8 cellular contexts compared by ENCODE assay signal in the genomic region with DNA sequence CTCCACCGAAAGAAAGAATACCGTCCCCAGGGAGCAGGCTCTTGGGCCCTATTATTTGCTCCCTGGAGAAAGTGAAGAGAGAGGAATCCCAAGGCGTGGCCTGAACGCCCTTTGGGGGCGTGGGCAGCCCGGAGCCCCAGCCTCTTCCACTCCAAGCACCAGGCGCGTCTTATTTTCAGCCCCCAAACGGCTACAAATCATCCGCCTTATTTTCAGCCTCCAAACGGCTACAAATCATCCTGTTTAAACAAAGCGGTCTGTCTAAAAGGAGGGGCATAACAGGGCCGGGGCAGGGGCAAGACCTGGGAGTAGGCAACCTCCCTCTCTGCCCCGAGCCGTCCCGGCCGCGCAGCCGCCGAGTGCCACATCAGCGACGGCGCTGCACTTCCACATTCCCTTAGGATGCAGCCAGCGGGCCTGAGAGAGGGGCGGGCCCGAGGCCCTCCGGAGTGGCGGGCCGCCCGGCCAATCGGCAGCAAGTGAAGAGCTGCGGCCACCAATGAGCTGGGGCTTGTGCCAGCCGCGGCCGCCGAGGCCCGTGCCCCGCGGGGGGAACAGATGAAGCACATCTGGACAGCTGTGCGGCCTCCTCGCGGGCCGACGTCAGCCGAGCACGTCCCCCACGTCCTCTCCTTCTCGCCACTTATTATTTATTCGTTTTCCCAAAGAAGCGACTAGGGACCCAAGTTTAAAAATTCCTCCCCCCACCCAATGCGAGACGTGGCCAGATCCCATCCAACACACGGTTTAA. TPM values are rescaled to one million over a fixed set of nuclear protein-coding genes. Genes with fewer than 3 reads are reported as not detected.
DNase-seq lines count a peak whose midpoint lies in the region; ATAC-seq and TF ChIP-seq lines count a peak whose summit lies in the region.

A gene with protein sequence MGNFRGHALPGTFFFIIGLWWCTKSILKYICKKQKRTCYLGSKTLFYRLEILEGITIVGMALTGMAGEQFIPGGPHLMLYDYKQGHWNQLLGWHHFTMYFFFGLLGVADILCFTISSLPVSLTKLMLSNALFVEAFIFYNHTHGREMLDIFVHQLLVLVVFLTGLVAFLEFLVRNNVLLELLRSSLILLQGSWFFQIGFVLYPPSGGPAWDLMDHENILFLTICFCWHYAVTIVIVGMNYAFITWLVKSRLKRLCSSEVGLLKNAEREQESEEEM (plus strand): TSS at position 561 of the 751 bp plus-strand sequence. CDS start 62,593 bp downstream, outside the sequence.

- in situ Hi-C loops in GM13977 (cut with MboI; ENCODE audit: low pct_unique_long_range_greater_than_20kb, low sequenced_read_pairs, unreplicated experiment), result no loop called here

- H3K4me3 ChIP-seq in ascending aorta (peak within 1 kb of the TSS; percentile 61 to 73), uterus (peak within 1 kb of the TSS; percentile 52 to 62)

- H3K4me1 ChIP-seq in ascending aorta (peaks cover 0 to 7% of the 10 kb centered on the region in 2 donors), uterus (no peaks in the 10 kb centered on the region)

- TF ChIP-seq CTCF in GM13977 (IDR thresholded peaks at IDR 0.05; ENCODE audit: extremely low read depth, insufficient read depth, missing control alignments) (no peak), ascending aorta (IDR thresholded peaks at IDR 0.05) (no peak), uterus (IDR thresholded peaks at IDR 0.05) (no peak)

- peak; percentile 63 to 65 for TF ChIP-seq POLR2A in uterus (IDR thresholded peaks at IDR 0.05)

- DNase-seq in GM13977 (ENCODE audit: low spot score) (peak; percentile 93), NCI-H1436 treated with DMSO at 0.1 percent for 48 hours (lab: John Stamatoyannopoulos, UW) (peak; percentile 62), T-helper 2 cell (peak; percentile 37 to 85 (median 52)), ascending aorta (ENCODE audit: low spot score in 2 of 2) (peak; percentile 85 to 98), hepatic stellate cell (ENCODE audit: low spot score) (peak; percentile 98), putamen (ENCODE audit: low spot score) (peak; percentile 94), uterus (peak; percentile 95 to 97)

- ATAC-seq in HG02840 (IDR thresholded peaks at IDR 0.05; ENCODE audit: low FRiP score, unreplicated experiment), result peak; percentile 100

- H3K36me3 ChIP-seq in ascending aorta (no peaks in the 10 kb centered on the region), uterus (no peaks in the 10 kb centered on the region)

- H3K27ac ChIP-seq in ascending aorta, result peak within 1 kb of the TSS; percentile 85 to 89
- peak within 1 kb of the TSS; percentile 81 to 91 for H3K27ac ChIP-seq in uterus

- no peaks in the 10 kb centered on the region for H3K27me3 ChIP-seq in ascending aorta
- H3K27me3 ChIP-seq in uterus, result no peaks in the 10 kb centered on the region

- intact Hi-C loops in ascending aorta (cut with DNase I), result loop anchor here (1.0 to 5.0 kb wide), 4 partner anchors 91 to 1185 kb away; a partner anchor contains a TSS
- intact Hi-C loops in uterus (cut with DNase I; ENCODE audit: low total_unique reads), result no loop called here

- H3K9me3 ChIP-seq in ascending aorta, result no peaks in the 10 kb centered on the region
- no peaks in the 10 kb centered on the region for H3K9me3 ChIP-seq in uterus

RNA-seq across cellular contexts. Expression of the gene that starts here (rescaled TPM):
- total RNA-seq in ascending aorta, result 30.9 TPM
- 10 to 100 TPM; 15.4 to 51.0 (median 28.3) TPM for total RNA-seq in uterus

Comparison
In these comparisons a context has a peak if more than half of its experiments do, and no peak if none do; other contexts are left out.
1. Peak in every context shown above with its lines: DNase-seq, ATAC-seq, H3K4me3 ChIP-seq and H3K27ac ChIP-seq.